Comparison of ENCODE assay signal across 2 cellular contexts in genomic region chr7:129215691-129216090, GRCh38. TPM values are rescaled to one million over a fixed set of nuclear protein-coding genes. Genes with fewer than 3 reads are reported as not detected.
"Had no signal": no experiment of that assay in that cellular context is flagged by ENCODE, and none has a peak within 500 bp of the region (broad histone marks: within the 10 kb centered on the region; RNA-seq: fewer than 3 reads in every experiment).

No MANE protein-coding gene starts in this region.

RNA-seq across cellular contexts. Expression of gene SMO, which starts 27.3 kb away (rescaled TPM):
- polyA plus RNA-seq: naive thymus-derived CD4-positive, alpha-beta T cell; naive thymus-derived CD8-positive, alpha-beta T cell had no signal
